ENCODE assay signal across 1 cellular context in genomic region chr14:68607852-68608232, GRCh38.
TF ChIP-seq lines count a peak whose summit lies in the region.

No MANE protein-coding gene starts in this region.

TF ChIP-seq in HepG2, 621 proteins besides CTCF, POLR2A, EP300 and RAD21 (continued from another document):
- TF ChIP-seq PBX2 (CRISPR knock-in tag; IDR thresholded peaks at IDR 0.05) (no peak), FOXO1 (CRISPR knock-in tag; IDR thresholded peaks at IDR 0.05) (no peak), MAFK (conservative IDR thresholded peaks at IDR 0.05 in 1 of 2, IDR thresholded peaks at IDR 0.05 in 1 of 2; ENCODE audit: low read length in 2 of 2) (0 out of 4 replicates have a peak, but pooled peaks of 1 of the 2 experiments have one; percentile 2), PREB (CRISPR knock-in tag; IDR thresholded peaks at IDR 0.05) (no peak), POLR2AphosphoS5 (IDR thresholded peaks at IDR 0.05; ENCODE audit: low read depth, low read length) (no peak)
